Comparison of ENCODE assay signal across 1 cellular context in the genomic region with DNA sequence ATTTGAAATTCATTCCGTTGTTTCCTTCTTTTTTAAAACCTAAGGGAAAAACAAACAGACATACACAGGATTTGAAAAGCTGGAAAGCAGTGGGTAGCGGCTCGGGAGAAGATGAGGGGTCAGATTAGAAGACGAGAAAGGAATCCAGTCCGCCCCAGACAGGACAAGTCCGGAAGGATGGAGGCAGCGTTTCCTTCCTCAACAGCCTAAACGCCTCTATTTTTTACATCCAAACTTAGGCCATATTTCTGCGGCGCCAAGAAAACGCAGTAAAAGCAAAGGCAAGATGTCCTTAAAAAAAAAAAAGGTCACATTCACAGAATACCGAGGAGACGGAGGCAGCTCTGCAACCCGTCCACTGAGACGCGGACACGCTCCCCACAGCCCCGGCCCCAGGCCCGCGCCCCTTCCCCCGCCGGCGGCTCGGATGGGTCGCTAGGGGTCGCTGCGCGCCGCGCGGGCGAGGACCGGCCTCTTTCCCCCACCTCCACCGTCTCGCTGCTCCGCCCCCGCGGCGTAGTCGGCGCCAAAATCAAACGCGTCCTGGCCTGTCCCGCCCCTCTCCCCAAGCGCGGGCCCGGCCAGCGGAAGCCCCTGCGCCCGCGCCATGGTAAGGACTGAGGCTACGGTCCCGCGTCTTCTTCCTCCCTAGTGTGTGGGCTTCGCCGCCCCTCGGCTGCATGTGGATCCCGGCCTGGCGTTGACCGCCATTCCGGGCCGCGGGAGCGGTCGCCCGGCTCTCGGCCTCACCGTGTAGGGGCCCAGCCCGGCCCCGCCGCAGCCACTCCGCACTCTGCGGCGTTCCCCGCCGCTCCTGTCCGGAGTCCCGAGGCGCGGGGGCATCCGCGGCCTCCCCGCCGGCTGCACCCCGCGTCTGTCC.
TF ChIP-seq lines count a peak whose summit lies in the region.

A gene with protein sequence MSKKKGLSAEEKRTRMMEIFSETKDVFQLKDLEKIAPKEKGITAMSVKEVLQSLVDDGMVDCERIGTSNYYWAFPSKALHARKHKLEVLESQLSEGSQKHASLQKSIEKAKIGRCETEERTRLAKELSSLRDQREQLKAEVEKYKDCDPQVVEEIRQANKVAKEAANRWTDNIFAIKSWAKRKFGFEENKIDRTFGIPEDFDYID (plus strand): TSS at position 558 of the 880 bp plus-strand sequence. CDS start 50 bp downstream, at position 608.

TF ChIP-seq in WTC11, 78 proteins besides CTCF, POLR2A, EP300 and RAD21 (continued from another document and continues in another):
- TF ChIP-seq E2F5 (CRISPR knock-in tag; IDR thresholded peaks at IDR 0.05) (peak; percentile 98), RELA (CRISPR knock-in tag; IDR thresholded peaks at IDR 0.05; ENCODE audit: borderline replicate concordance) (no peak), ZNF671 (CRISPR knock-in tag; IDR thresholded peaks at IDR 0.05) (peak; percentile 65; the same call in 1 of the 2 replicates), CREM (CRISPR knock-in tag; IDR thresholded peaks at IDR 0.05) (no peak), ZNF317 (CRISPR knock-in tag; IDR thresholded peaks at IDR 0.05; ENCODE audit: borderline replicate concordance, low read depth) (0 out of 2 replicates have a peak, but pooled peaks have one; percentile 16), EMX1 (CRISPR knock-in tag; IDR thresholded peaks at IDR 0.05) (no peak), HMGXB4 (CRISPR knock-in tag; IDR thresholded peaks at IDR 0.05) (peak; percentile 98), NR2C2 (CRISPR knock-in tag; IDR thresholded peaks at IDR 0.05) (no peak), ZNF121 (CRISPR knock-in tag; IDR thresholded peaks at IDR 0.05) (peak; percentile 54; the same call in 1 of the 2 replicates), ZNF263 (CRISPR knock-in tag; IDR thresholded peaks at IDR 0.05; ENCODE audit: low read depth) (no peak), TP53 (CRISPR knock-in tag; IDR thresholded peaks at IDR 0.05) (no peak), FOXP4 (CRISPR knock-in tag; IDR thresholded peaks at IDR 0.05) (peak; percentile 90), ZNF416 (CRISPR knock-in tag; IDR thresholded peaks at IDR 0.05) (no peak), TEAD1 (CRISPR knock-in tag; IDR thresholded peaks at IDR 0.05) (peak; percentile 36; the same call in 1 of the 2 replicates), HMGA2 (CRISPR knock-in tag; IDR thresholded peaks at IDR 0.05) (no peak), MXD4 (CRISPR knock-in tag; IDR thresholded peaks at IDR 0.05; ENCODE audit: borderline replicate concordance) (no peak), MAX (CRISPR knock-in tag; IDR thresholded peaks at IDR 0.05) (peak; percentile 82; the same call in 1 of the 2 replicates), AFF4 (CRISPR knock-in tag; IDR thresholded peaks at IDR 0.05; ENCODE audit: borderline replicate concordance) (peak; percentile 86)
- TF ChIP-seq, protein P1, sequence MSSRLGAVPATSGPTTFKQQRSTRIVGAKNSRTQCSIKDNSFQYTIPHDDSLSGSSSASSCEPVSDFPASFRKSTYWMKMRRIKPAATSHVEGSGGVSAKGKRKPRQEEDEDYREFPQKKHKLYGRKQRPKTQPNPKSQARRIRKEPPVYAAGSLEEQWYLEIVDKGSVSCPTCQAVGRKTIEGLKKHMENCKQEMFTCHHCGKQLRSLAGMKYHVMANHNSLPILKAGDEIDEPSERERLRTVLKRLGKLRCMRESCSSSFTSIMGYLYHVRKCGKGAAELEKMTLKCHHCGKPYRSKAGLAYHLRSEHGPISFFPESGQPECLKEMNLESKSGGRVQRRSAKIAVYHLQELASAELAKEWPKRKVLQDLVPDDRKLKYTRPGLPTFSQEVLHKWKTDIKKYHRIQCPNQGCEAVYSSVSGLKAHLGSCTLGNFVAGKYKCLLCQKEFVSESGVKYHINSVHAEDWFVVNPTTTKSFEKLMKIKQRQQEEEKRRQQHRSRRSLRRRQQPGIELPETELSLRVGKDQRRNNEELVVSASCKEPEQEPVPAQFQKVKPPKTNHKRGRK (CRISPR knock-in tag; IDR thresholded peaks at IDR 0.05; ENCODE audit: borderline replicate concordance) = no peak
- TF ChIP-seq, protein P2, sequence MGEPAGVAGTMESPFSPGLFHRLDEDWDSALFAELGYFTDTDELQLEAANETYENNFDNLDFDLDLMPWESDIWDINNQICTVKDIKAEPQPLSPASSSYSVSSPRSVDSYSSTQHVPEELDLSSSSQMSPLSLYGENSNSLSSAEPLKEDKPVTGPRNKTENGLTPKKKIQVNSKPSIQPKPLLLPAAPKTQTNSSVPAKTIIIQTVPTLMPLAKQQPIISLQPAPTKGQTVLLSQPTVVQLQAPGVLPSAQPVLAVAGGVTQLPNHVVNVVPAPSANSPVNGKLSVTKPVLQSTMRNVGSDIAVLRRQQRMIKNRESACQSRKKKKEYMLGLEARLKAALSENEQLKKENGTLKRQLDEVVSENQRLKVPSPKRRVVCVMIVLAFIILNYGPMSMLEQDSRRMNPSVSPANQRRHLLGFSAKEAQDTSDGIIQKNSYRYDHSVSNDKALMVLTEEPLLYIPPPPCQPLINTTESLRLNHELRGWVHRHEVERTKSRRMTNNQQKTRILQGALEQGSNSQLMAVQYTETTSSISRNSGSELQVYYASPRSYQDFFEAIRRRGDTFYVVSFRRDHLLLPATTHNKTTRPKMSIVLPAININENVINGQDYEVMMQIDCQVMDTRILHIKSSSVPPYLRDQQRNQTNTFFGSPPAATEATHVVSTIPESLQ (CRISPR knock-in tag; IDR thresholded peaks at IDR 0.05) = no peak
- TF ChIP-seq, protein P3, sequence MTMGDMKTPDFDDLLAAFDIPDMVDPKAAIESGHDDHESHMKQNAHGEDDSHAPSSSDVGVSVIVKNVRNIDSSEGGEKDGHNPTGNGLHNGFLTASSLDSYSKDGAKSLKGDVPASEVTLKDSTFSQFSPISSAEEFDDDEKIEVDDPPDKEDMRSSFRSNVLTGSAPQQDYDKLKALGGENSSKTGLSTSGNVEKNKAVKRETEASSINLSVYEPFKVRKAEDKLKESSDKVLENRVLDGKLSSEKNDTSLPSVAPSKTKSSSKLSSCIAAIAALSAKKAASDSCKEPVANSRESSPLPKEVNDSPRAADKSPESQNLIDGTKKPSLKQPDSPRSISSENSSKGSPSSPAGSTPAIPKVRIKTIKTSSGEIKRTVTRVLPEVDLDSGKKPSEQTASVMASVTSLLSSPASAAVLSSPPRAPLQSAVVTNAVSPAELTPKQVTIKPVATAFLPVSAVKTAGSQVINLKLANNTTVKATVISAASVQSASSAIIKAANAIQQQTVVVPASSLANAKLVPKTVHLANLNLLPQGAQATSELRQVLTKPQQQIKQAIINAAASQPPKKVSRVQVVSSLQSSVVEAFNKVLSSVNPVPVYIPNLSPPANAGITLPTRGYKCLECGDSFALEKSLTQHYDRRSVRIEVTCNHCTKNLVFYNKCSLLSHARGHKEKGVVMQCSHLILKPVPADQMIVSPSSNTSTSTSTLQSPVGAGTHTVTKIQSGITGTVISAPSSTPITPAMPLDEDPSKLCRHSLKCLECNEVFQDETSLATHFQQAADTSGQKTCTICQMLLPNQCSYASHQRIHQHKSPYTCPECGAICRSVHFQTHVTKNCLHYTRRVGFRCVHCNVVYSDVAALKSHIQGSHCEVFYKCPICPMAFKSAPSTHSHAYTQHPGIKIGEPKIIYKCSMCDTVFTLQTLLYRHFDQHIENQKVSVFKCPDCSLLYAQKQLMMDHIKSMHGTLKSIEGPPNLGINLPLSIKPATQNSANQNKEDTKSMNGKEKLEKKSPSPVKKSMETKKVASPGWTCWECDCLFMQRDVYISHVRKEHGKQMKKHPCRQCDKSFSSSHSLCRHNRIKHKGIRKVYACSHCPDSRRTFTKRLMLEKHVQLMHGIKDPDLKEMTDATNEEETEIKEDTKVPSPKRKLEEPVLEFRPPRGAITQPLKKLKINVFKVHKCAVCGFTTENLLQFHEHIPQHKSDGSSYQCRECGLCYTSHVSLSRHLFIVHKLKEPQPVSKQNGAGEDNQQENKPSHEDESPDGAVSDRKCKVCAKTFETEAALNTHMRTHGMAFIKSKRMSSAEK (CRISPR knock-in tag; IDR thresholded peaks at IDR 0.05; ENCODE audit: borderline replicate concordance) = no peak
- TF ChIP-seq, protein P4, sequence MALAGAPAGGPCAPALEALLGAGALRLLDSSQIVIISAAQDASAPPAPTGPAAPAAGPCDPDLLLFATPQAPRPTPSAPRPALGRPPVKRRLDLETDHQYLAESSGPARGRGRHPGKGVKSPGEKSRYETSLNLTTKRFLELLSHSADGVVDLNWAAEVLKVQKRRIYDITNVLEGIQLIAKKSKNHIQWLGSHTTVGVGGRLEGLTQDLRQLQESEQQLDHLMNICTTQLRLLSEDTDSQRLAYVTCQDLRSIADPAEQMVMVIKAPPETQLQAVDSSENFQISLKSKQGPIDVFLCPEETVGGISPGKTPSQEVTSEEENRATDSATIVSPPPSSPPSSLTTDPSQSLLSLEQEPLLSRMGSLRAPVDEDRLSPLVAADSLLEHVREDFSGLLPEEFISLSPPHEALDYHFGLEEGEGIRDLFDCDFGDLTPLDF (CRISPR knock-in tag; IDR thresholded peaks at IDR 0.05) = no peak
- TF ChIP-seq, protein P5, sequence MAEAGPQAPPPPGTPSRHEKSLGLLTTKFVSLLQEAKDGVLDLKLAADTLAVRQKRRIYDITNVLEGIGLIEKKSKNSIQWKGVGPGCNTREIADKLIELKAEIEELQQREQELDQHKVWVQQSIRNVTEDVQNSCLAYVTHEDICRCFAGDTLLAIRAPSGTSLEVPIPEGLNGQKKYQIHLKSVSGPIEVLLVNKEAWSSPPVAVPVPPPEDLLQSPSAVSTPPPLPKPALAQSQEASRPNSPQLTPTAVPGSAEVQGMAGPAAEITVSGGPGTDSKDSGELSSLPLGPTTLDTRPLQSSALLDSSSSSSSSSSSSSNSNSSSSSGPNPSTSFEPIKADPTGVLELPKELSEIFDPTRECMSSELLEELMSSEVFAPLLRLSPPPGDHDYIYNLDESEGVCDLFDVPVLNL (CRISPR knock-in tag; IDR thresholded peaks at IDR 0.05; ENCODE audit: borderline replicate concordance, low read depth) = peak; percentile 97
- TF ChIP-seq, protein P6, sequence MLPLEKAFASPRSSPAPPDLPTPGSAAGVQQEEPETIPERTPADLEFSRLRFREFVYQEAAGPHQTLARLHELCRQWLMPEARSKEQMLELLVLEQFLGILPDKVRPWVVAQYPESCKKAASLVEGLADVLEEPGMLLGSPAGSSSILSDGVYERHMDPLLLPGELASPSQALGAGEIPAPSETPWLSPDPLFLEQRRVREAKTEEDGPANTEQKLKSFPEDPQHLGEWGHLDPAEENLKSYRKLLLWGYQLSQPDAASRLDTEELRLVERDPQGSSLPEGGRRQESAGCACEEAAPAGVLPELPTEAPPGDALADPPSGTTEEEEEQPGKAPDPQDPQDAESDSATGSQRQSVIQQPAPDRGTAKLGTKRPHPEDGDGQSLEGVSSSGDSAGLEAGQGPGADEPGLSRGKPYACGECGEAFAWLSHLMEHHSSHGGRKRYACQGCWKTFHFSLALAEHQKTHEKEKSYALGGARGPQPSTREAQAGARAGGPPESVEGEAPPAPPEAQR (CRISPR knock-in tag; IDR thresholded peaks at IDR 0.05) = no peak
